Comparison of ENCODE assay signal across 8 cellular contexts in the genomic region with DNA sequence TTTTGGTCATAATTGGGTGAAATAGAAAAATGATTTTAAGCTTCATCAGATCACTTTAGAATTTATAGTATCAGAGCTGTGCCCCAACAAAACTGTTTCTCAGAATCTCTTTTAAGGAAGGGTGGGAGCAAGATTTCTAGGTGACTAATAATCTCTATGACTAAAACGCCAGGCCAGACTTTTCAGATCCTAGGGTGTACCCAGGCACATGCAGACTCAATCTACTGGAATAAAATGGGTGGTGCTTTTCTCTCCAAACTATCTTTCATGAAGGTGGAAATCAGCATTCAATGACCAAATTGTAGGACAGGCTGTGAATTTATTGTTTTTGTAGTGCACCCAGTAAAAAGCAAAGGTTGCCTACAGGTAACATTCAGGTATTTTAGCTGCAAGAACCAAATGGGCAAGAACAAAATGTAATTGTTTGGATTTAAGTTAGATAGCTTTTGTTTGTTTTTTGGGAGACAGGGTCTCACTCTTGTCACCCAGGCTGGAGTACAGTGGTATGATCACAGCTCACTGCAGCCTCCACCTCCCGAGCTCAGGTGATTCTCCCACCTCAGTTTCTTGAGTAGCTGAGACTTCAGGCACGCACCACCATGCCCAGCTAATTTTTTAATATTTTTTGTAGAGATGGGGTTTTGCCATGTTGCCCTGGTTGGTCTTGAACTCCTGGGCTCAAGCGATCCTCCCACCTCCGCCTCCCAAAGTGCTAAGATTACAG. TPM values are rescaled to one million over a fixed set of nuclear protein-coding genes. Genes with fewer than 3 reads are reported as not detected.
DNase-seq lines count a peak whose midpoint lies in the region; ATAC-seq, FAIRE-seq and TF ChIP-seq lines count a peak whose summit lies in the region.

No MANE protein-coding gene starts in this region.

- H4K20me1 ChIP-seq in astrocyte (ENCODE audit: insufficient read depth, low read length): peaks cover 51% of the 10 kb centered on the region

- TF ChIP-seq CTCF in astrocyte (IDR thresholded peaks at IDR 0.05; ENCODE audit: insufficient read depth, low read depth, low read length): no peak
- no peak for TF ChIP-seq CTCF in lung (IDR thresholded peaks at IDR 0.05; ENCODE audit: control extremely low read depth, extremely low read depth)

- H3K4me3 Mint-ChIP-seq in astrocyte (ENCODE audit: unreplicated experiment): peak overlapping the region; percentile 98

- H3K9ac ChIP-seq in HUES48 (ENCODE audit: low read depth, low read length): peak overlapping the region; percentile 93; the same call in 1 of the 2 replicates
- H3K9ac ChIP-seq in astrocyte (ENCODE audit: low read length): peak overlapping the region; percentile 98

- DNase-seq in A172 (ENCODE audit: low spot score): peak; percentile 13
- peak; percentile 47 for DNase-seq in astrocyte (ENCODE audit: low read depth)
- DNase-seq in lung (ENCODE audit: low spot score): no peak
- DNase-seq in posterior cingulate gyrus: no peak
- no peak for DNase-seq in AML-193 (lab: John Stamatoyannopoulos, UW)
- DNase-seq in DMS79 treated with DMSO at 0.1 percent for 48 hours (lab: John Stamatoyannopoulos, UW): no peak

- H3K9me3 ChIP-seq in HUES48 (ENCODE audit: control insufficient read depth, insufficient read depth, low read length) (no peaks in the 10 kb centered on the region), astrocyte (ENCODE audit: insufficient read depth, low read depth, low read length) (no peaks in the 10 kb centered on the region), lung (ENCODE audit: control insufficient read depth in 2 of 2, insufficient read depth in 1 of 2, low read length in 1 of 2) (no peaks in the 10 kb centered on the region)

- peaks cover 2% of the 10 kb centered on the region for H3K36me3 Mint-ChIP-seq in astrocyte (ENCODE audit: low read depth, unreplicated experiment)

- H2AFZ ChIP-seq in astrocyte (ENCODE audit: low read depth, low read length): no peak overlapping the region

- no peaks in the 10 kb centered on the region for H3K27me3 Mint-ChIP-seq in astrocyte (ENCODE audit: low read depth, unreplicated experiment)

- H3K27me3 ChIP-seq in HUES48 (ENCODE audit: control insufficient read depth, insufficient read depth, low read length): no peaks in the 10 kb centered on the region
- H3K27me3 ChIP-seq in astrocyte (ENCODE audit: insufficient read depth, low read length): no peaks in the 10 kb centered on the region
- H3K27me3 ChIP-seq in lung (ENCODE audit: control insufficient read depth, insufficient read depth): no peaks in the 10 kb centered on the region

- H3K27ac ChIP-seq in HUES48 (ENCODE audit: low read depth, low read length) (no peak overlapping the region), astrocyte (ENCODE audit: low read depth, low read length) (peak overlapping the region; percentile 99), lung (ENCODE audit: low read depth in 1 of 2, low read length in 1 of 2) (peak overlapping the region; percentile 55 to 77)

- ATAC-seq in lung (ENCODE audit: insufficient read depth, low FRiP score): no peak
- no peak for ATAC-seq in HG03175 (IDR thresholded peaks at IDR 0.05; ENCODE audit: unreplicated experiment)

- H3K27ac Mint-ChIP-seq in astrocyte (ENCODE audit: unreplicated experiment): peak overlapping the region; percentile 100

- H3K79me2 ChIP-seq in astrocyte (ENCODE audit: insufficient read depth, low read length): peaks cover 58% of the 10 kb centered on the region

- peaks cover 17% of the 10 kb centered on the region; the same call in 1 of the 2 replicates for H3K4me1 ChIP-seq in HUES48 (ENCODE audit: control insufficient read depth, insufficient read depth, low read length)
- H3K4me1 ChIP-seq in astrocyte (ENCODE audit: insufficient read depth, low read length): peaks cover 13% of the 10 kb centered on the region
- H3K4me1 ChIP-seq in lung (ENCODE audit: control insufficient read depth in 2 of 2, insufficient read depth in 2 of 2, low read length in 2 of 2): peaks cover 9 to 38% of the 10 kb centered on the region in 2 donors

- no peaks in the 10 kb centered on the region for H3K9me3 Mint-ChIP-seq in astrocyte (ENCODE audit: unreplicated experiment)

- H3K4me3 ChIP-seq in HUES48 (ENCODE audit: low read depth, low read length): peak overlapping the region; percentile 96
- H3K4me3 ChIP-seq in astrocyte (ENCODE audit: insufficient read depth, low read depth, low read length): peak overlapping the region; percentile 97
- no peak overlapping the region for H3K4me3 ChIP-seq in lung

- peaks cover 40% of the 10 kb centered on the region for H3K4me1 Mint-ChIP-seq in astrocyte (ENCODE audit: low read depth, unreplicated experiment)

- FAIRE-seq in astrocyte (lab: Jason Lieb, UNC): no peak

- 0 out of 2 replicates have a peak, but pooled peaks cover 4% of the 10 kb centered on the region for H3K36me3 ChIP-seq in HUES48 (ENCODE audit: control insufficient read depth, insufficient read depth, low read length)
- no peaks in the 10 kb centered on the region for H3K36me3 ChIP-seq in astrocyte (ENCODE audit: insufficient read depth, low read length)
- peaks cover 0 to 1% of the 10 kb centered on the region in 2 donors for H3K36me3 ChIP-seq in lung (ENCODE audit: control insufficient read depth in 2 of 2, insufficient read depth in 2 of 2, low read length in 2 of 2)

- H3K4me2 ChIP-seq in astrocyte (ENCODE audit: low read length): peak overlapping the region; percentile 93

- intact Hi-C loops in posterior cingulate gyrus (cut with DNase I): no loop called here

- 62 to 75% methylated on average over 5 of the region's 5 CpGs for WGBS in lung, 2 donors

RNA-seq across cellular contexts. Expression of a gene that starts 49.5 kb away (rescaled TPM):
- total RNA-seq in A172 (2014; rRNA removed; shearing (Covaris generic)): 87.4 and 106 TPM in 2 replicates
- total RNA-seq in astrocyte (98.7 and 102 TPM in 2 replicates), lung (100 to 1,000 TPM; 148 to 180 TPM)
- polyA plus RNA-seq in lung: 100 to 1,000 TPM in 1 of 2 donors, 10 to 100 TPM in 1; 66.6 to 104 TPM

Comparison
In these comparisons a context has a peak if more than half of its experiments do, and no peak if none do; other contexts are left out.
1. DNase-seq: peak in A172 (single experiment) and astrocyte (single experiment); none in lung (single experiment), posterior cingulate gyrus (0 of 10), AML-193 (0 of 2) and DMS79 treated with DMSO at 0.1 percent for 48 hours (single experiment).